13 cellular contexts compared by ENCODE assay signal in the genomic region with DNA sequence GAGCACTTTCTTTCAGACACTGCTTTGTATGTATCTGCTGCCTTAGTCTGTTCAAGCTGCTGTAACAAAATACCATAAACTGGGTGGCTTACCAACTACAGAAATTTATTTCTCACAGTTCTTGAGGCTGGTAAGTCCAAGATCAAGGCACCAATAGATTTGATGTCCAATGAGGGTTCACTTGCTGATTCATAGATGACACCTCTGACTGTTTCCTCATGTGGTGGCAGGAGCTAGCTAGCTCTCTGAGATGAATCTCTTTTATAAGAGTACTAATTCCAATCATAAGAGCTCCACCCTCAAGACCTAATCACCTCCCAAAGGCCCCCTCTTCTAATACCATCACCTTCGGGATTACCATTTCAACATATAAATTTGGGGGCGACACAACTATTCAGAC.
DNase-seq lines count a peak whose midpoint lies in the region; ATAC-seq and TF ChIP-seq lines count a peak whose summit lies in the region.
"Had no signal": no experiment of that assay in that cellular context is flagged by ENCODE, and none has a peak within 500 bp of the region (broad histone marks: within the 10 kb centered on the region; RNA-seq: fewer than 3 reads in every experiment).

No MANE protein-coding gene starts in this region.

- intact Hi-C loops in activated CD4-positive, alpha-beta T cell treated with anti-CD3 and anti-CD28 coated beads for 36 hours (cut with DNase I, micrococcal nuclease) = no loop called here
- intact Hi-C loops in natural killer cell (cut with micrococcal nuclease) = no loop called here

- ATAC-seq in activated CD4-positive, alpha-beta T cell treated with anti-CD3 and anti-CD28 coated beads for 36 hours = peak; percentile 18
- ATAC-seq in natural killer cell (peak; percentile 37 to 61 (median 59)), GM21529 (IDR thresholded peaks at IDR 0.05; ENCODE audit: unreplicated experiment) (no peak)

- TF ChIP-seq CTCF in natural killer cell (IDR thresholded peaks at IDR 0.05) = no peak

- no peak overlapping the region for H3K4me3 Mint-ChIP-seq in activated CD4-positive, alpha-beta T cell treated with anti-CD3 and anti-CD28 coated beads for 36 hours
- no peak overlapping the region for H3K4me3 Mint-ChIP-seq in activated naive CD8-positive, alpha-beta T cell
- H3K4me3 Mint-ChIP-seq in activated naive CD8-positive, alpha-beta T cell treated with anti-CD3 and anti-CD28 coated beads for 36 hours = no peak overlapping the region
- no peak overlapping the region for H3K4me3 Mint-ChIP-seq in natural killer cell
- H3K4me3 Mint-ChIP-seq: HFFc6 had no signal

- H3K4me1 Mint-ChIP-seq in activated CD4-positive, alpha-beta T cell treated with anti-CD3 and anti-CD28 coated beads for 36 hours = peaks cover 54% of the 10 kb centered on the region
- peaks cover 49% of the 10 kb centered on the region for H3K4me1 Mint-ChIP-seq in activated naive CD8-positive, alpha-beta T cell (ENCODE audit: low read depth)
- H3K4me1 Mint-ChIP-seq in activated naive CD8-positive, alpha-beta T cell treated with anti-CD3 and anti-CD28 coated beads for 36 hours = peaks cover 55% of the 10 kb centered on the region
- H3K4me1 Mint-ChIP-seq in natural killer cell = peaks cover 30 to 39% of the 10 kb centered on the region in 2 donors

- no peak overlapping the region for H3K27ac Mint-ChIP-seq in activated CD4-positive, alpha-beta T cell treated with anti-CD3 and anti-CD28 coated beads for 36 hours
- peak overlapping the region; percentile 61 for H3K27ac Mint-ChIP-seq in activated naive CD8-positive, alpha-beta T cell
- H3K27ac Mint-ChIP-seq in activated naive CD8-positive, alpha-beta T cell treated with anti-CD3 and anti-CD28 coated beads for 36 hours = no peak overlapping the region
- H3K27ac Mint-ChIP-seq in natural killer cell = peak overlapping the region in 1 of 2 donors; percentile 48
- H3K27ac Mint-ChIP-seq: CD8-positive, alpha-beta memory T cell; HFFc6 had no signal

- POLR2A ChIA-PET in activated CD4-positive, alpha-beta T cell treated with anti-CD3 and anti-CD28 coated beads for 36 hours (lab: Charles Lee) = interaction anchor here (1.0 to 1.2 kb wide), 2 partner anchors 84 to 88 kb away, joined by 3 to 5 read pairs; a partner anchor contains a TSS

- H3K9me3 Mint-ChIP-seq in activated CD4-positive, alpha-beta T cell treated with anti-CD3 and anti-CD28 coated beads for 36 hours (ENCODE audit: low read depth) = no peaks in the 10 kb centered on the region
- H3K9me3 Mint-ChIP-seq in activated naive CD8-positive, alpha-beta T cell (ENCODE audit: low read depth) = no peaks in the 10 kb centered on the region
- peaks cover 3% of the 10 kb centered on the region for H3K9me3 Mint-ChIP-seq in activated naive CD8-positive, alpha-beta T cell treated with anti-CD3 and anti-CD28 coated beads for 36 hours
- no peaks in the 10 kb centered on the region for H3K9me3 Mint-ChIP-seq in natural killer cell
- H3K9me3 Mint-ChIP-seq: CD8-positive, alpha-beta memory T cell; HFFc6 had no signal

- H3K36me3 Mint-ChIP-seq in activated CD4-positive, alpha-beta T cell treated with anti-CD3 and anti-CD28 coated beads for 36 hours (ENCODE audit: low read depth) = no peaks in the 10 kb centered on the region
- no peaks in the 10 kb centered on the region for H3K36me3 Mint-ChIP-seq in activated naive CD8-positive, alpha-beta T cell
- no peaks in the 10 kb centered on the region for H3K36me3 Mint-ChIP-seq in activated naive CD8-positive, alpha-beta T cell treated with anti-CD3 and anti-CD28 coated beads for 36 hours
- H3K36me3 Mint-ChIP-seq in natural killer cell = no peaks in the 10 kb centered on the region

- CTCF ChIA-PET in activated CD4-positive, alpha-beta T cell treated with anti-CD3 and anti-CD28 coated beads for 36 hours (lab: Charles Lee) = interaction anchor here (0.9 to 2.3 kb wide), 5 partner anchors 10 to 354 kb away, joined by 3 to 7 read pairs (median 3); a partner anchor contains a TSS

- DNase-seq in activated CD4-positive, alpha-beta T cell treated with anti-CD3 and anti-CD28 coated beads for 36 hours = no peak
- no peak for DNase-seq in activated CD4-positive, alpha-beta T cell treated with anti-CD3 and anti-CD28 coated beads for 48 hours
- DNase-seq in activated naive CD8-positive, alpha-beta T cell treated with anti-CD3 and anti-CD28 coated beads for 36 hours = no peak
- DNase-seq in natural killer cell (no peak), NOMO-1 treated with dmso at 0.1 percent for 144 hours (lab: John Stamatoyannopoulos, UW; ENCODE audit: unreplicated experiment) (no peak)
- DNase-seq: Caco-2; CD8-positive, alpha-beta memory T cell; DND-41; GDM1; HCEC 1CT; HFFc6 had no signal

- peaks cover 5% of the 10 kb centered on the region for H3K27me3 Mint-ChIP-seq in activated CD4-positive, alpha-beta T cell treated with anti-CD3 and anti-CD28 coated beads for 36 hours
- no peaks in the 10 kb centered on the region for H3K27me3 Mint-ChIP-seq in activated naive CD8-positive, alpha-beta T cell
- peaks cover 3% of the 10 kb centered on the region for H3K27me3 Mint-ChIP-seq in activated naive CD8-positive, alpha-beta T cell treated with anti-CD3 and anti-CD28 coated beads for 36 hours
- H3K27me3 Mint-ChIP-seq in natural killer cell (ENCODE audit: low read depth in 2 of 2) = no peaks in the 10 kb centered on the region
